16 cellular contexts compared by ENCODE assay signal in genomic region chr7:8255680-8256656, GRCh38. TPM values are rescaled to one million over a fixed set of nuclear protein-coding genes. Genes with fewer than 3 reads are reported as not detected.
DNase-seq lines count a peak whose midpoint lies in the region; ATAC-seq and TF ChIP-seq lines count a peak whose summit lies in the region.
"Had no signal": no experiment of that assay in that cellular context is flagged by ENCODE, and none has a peak within 500 bp of the region (broad histone marks: within the 10 kb centered on the region; RNA-seq: fewer than 3 reads in every experiment).

No MANE protein-coding gene starts in this region.

- no peaks in the 10 kb centered on the region for H3F3A ChIP-seq in GM23338 (replicated peaks; ENCODE audit: low read depth)

- ATAC-seq in GM23338 (no peak), left lung (peak; percentile 59), HG02763 (IDR thresholded peaks at IDR 0.05; ENCODE audit: unreplicated experiment) (no peak), HG03432 (IDR thresholded peaks at IDR 0.05; ENCODE audit: unreplicated experiment) (no peak), left cardiac atrium (no peak)

- DNase-seq in GM23338 (ENCODE audit: low spot score) (peak; percentile 17), SK-N-DZ (ENCODE audit: low spot score) (peak; percentile 92), left lung (no peak), NCI-H146 treated with DMSO at 0.1 percent for 48 hours (lab: John Stamatoyannopoulos, UW; ENCODE audit: unreplicated experiment) (no peak), left cardiac atrium (no peak)
- DNase-seq: C1 segment of cervical spinal cord; CD4-positive, alpha-beta memory T cell; DMS153; DMS79 treated with DMSO at 0.1 percent for 48 hours; EL; GOT3; H9; IMR-90 had no signal

- TF ChIP-seq CTCF in GM23338 (conservative IDR thresholded peaks at IDR 0.05; ENCODE audit: low read depth in 2 of 2), result no peak
- TF ChIP-seq CTCF in left lung (IDR thresholded peaks at IDR 0.05), result no peak

- H3K9me2 ChIP-seq in GM23338 (ENCODE audit: insufficient read depth), result peaks cover 11% of the 10 kb centered on the region; the same call in 1 of the 2 replicates

- H3K27me3 Mint-ChIP-seq in GM23338 (ENCODE audit: insufficient read depth, low read depth, poor library complexity), result no peaks in the 10 kb centered on the region

- H3K4me3 Mint-ChIP-seq in GM23338, result no peak overlapping the region
- H3K4me3 Mint-ChIP-seq: B cell; CD4-positive, alpha-beta memory T cell; H9 had no signal

- peaks cover 25% of the 10 kb centered on the region for H3K79me2 ChIP-seq in GM23338 (replicated peaks; ENCODE audit: insufficient read depth)

- H3K27ac Mint-ChIP-seq in GM23338, result no peak overlapping the region
- H3K27ac Mint-ChIP-seq: B cell; CD4-positive, alpha-beta memory T cell; H9 had no signal

- no peaks in the 10 kb centered on the region for H3K9me3 ChIP-seq in left lung

- H2AFZ ChIP-seq in GM23338, result no peak overlapping the region

- H3K4me1 ChIP-seq in GM23338 (ENCODE audit: insufficient read depth) (peaks cover 22% of the 10 kb centered on the region; the same call in 1 of the 2 replicates), left lung (peaks cover 0 to 4% of the 10 kb centered on the region in 2 donors)

- no peak overlapping the region for H3K27ac ChIP-seq in GM23338 (ENCODE audit: low read depth)
- H3K27ac ChIP-seq in left lung, result no peak overlapping the region

- no peaks in the 10 kb centered on the region; the same call in 2 of the 3 replicates for H3K9me3 Mint-ChIP-seq in GM23338
- H3K9me3 Mint-ChIP-seq: CD4-positive, alpha-beta memory T cell; H9 had no signal

- H3K36me3 ChIP-seq in GM23338 (ENCODE audit: insufficient read depth) (no peaks in the 10 kb centered on the region), left lung (no peaks in the 10 kb centered on the region)

- no peaks in the 10 kb centered on the region for H3K27me3 ChIP-seq in GM23338 (ENCODE audit: insufficient read depth)
- peaks cover 0 to under 1% of the 10 kb centered on the region in 2 donors for H3K27me3 ChIP-seq in left lung

- H3K4me3 ChIP-seq in GM23338 (no peak overlapping the region), left lung (no peak overlapping the region)

- H3K36me3 Mint-ChIP-seq in GM23338 (ENCODE audit: low read depth), result no peaks in the 10 kb centered on the region; the same call in 1 of the 3 replicates
- H3K36me3 Mint-ChIP-seq: CD4-positive, alpha-beta memory T cell had no signal

- intact Hi-C loops in left lung (cut with DNase I), result no loop called here
- intact Hi-C loops in left cardiac atrium (cut with DNase I), result no loop called here

- peak overlapping the region; percentile 22; the same call in 1 of the 2 replicates for H3K4me2 ChIP-seq in GM23338

- no peaks in the 10 kb centered on the region for H4K20me1 ChIP-seq in GM23338 (replicated peaks; ENCODE audit: insufficient read depth)

- H3K4me1 Mint-ChIP-seq in GM23338, result peaks cover 25% of the 10 kb centered on the region

TF ChIP-seq in GM23338, 12 proteins besides CTCF, POLR2A, EP300 and RAD21:
- no peak for TF ChIP-seq EZH2 (IDR thresholded peaks at IDR 0.05; ENCODE audit: low read depth, unreplicated experiment)
- TF ChIP-seq ZNF331 (CRISPR knock-in tag; IDR thresholded peaks at IDR 0.05; ENCODE audit: low read depth), result no peak
- TF ChIP-seq EZH2phosphoT487 (IDR thresholded peaks at IDR 0.05; ENCODE audit: unreplicated experiment), result no peak
- TF ChIP-seq ZNF114 (CRISPR knock-in tag; IDR thresholded peaks at IDR 0.05), result no peak
- no peak for TF ChIP-seq JUNB (IDR thresholded peaks at IDR 0.05; ENCODE audit: unreplicated experiment)
- TF ChIP-seq NANOG (IDR thresholded peaks at IDR 0.05; ENCODE audit: borderline replicate concordance), result no peak
- TF ChIP-seq STAT1 (IDR thresholded peaks at IDR 0.05; ENCODE audit: unreplicated experiment), result no peak
- no peak for TF ChIP-seq POLR2AphosphoS5 (IDR thresholded peaks at IDR 0.05; ENCODE audit: low read depth)
- TF ChIP-seq, protein P1, sequence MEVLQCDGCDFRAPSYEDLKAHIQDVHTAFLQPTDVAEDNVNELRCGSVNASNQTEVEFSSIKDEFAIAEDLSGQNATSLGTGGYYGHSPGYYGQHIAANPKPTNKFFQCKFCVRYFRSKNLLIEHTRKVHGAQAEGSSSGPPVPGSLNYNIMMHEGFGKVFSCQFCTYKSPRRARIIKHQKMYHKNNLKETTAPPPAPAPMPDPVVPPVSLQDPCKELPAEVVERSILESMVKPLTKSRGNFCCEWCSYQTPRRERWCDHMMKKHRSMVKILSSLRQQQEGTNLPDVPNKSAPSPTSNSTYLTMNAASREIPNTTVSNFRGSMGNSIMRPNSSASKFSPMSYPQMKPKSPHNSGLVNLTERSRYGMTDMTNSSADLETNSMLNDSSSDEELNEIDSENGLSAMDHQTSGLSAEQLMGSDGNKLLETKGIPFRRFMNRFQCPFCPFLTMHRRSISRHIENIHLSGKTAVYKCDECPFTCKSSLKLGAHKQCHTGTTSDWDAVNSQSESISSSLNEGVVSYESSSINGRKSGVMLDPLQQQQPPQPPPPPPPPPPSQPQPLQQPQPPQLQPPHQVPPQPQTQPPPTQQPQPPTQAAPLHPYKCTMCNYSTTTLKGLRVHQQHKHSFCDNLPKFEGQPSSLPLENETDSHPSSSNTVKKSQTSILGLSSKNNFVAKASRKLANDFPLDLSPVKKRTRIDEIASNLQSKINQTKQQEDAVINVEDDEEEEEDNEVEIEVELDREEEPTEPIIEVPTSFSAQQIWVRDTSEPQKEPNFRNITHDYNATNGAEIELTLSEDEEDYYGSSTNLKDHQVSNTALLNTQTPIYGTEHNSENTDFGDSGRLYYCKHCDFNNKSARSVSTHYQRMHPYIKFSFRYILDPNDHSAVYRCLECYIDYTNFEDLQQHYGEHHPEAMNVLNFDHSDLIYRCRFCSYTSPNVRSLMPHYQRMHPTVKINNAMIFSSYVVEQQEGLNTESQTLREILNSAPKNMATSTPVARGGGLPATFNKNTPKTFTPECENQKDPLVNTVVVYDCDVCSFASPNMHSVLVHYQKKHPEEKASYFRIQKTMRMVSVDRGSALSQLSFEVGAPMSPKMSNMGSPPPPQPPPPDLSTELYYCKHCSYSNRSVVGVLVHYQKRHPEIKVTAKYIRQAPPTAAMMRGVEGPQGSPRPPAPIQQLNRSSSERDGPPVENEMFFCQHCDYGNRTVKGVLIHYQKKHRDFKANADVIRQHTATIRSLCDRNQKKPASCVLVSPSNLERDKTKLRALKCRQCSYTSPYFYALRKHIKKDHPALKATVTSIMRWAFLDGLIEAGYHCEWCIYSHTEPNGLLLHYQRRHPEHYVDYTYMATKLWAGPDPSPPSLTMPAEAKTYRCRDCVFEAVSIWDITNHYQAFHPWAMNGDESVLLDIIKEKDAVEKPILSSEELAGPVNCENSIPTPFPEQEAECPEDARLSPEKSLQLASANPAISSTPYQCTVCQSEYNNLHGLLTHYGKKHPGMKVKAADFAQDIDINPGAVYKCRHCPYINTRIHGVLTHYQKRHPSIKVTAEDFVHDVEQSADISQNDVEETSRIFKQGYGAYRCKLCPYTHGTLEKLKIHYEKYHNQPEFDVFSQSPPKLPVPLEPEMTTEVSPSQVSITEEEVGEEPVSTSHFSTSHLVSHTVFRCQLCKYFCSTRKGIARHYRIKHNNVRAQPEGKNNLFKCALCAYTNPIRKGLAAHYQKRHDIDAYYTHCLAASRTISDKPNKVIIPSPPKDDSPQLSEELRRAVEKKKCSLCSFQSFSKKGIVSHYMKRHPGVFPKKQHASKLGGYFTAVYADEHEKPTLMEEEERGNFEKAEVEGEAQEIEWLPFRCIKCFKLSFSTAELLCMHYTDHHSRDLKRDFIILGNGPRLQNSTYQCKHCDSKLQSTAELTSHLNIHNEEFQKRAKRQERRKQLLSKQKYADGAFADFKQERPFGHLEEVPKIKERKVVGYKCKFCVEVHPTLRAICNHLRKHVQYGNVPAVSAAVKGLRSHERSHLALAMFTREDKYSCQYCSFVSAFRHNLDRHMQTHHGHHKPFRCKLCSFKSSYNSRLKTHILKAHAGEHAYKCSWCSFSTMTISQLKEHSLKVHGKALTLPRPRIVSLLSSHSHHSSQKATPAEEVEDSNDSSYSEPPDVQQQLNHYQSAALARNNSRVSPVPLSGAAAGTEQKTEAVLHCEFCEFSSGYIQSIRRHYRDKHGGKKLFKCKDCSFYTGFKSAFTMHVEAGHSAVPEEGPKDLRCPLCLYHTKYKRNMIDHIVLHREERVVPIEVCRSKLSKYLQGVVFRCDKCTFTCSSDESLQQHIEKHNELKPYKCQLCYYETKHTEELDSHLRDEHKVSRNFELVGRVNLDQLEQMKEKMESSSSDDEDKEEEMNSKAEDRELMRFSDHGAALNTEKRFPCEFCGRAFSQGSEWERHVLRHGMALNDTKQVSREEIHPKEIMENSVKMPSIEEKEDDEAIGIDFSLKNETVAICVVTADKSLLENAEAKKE (CRISPR knock-in tag; IDR thresholded peaks at IDR 0.05), result no peak
- TF ChIP-seq ETS1 (IDR thresholded peaks at IDR 0.05), result no peak
- TF ChIP-seq CREB1 (CRISPR knock-in tag; IDR thresholded peaks at IDR 0.05; ENCODE audit: low read depth), result no peak

RNA-seq across cellular contexts. Expression of gene ICA1, which starts 6.0 kb away (rescaled TPM):
- total RNA-seq in GM23338 (2014; rRNA removed; shearing (Covaris generic)), result 37.3 and 45.2 TPM in 2 replicates
- polyA plus RNA-seq in GM23338 (2016; fragmentation: Nextera tagmentation; extraction: Ambion mirVana), result 75.4 and 83.7 TPM in 2 replicates
- 195 and 220 TPM in 2 replicates for polyA plus RNA-seq in SK-N-DZ (2014; cell fraction: cytosol; rRNA removed)
- 258 and 321 TPM in 2 replicates for polyA plus RNA-seq in SK-N-DZ (2014; cell fraction: nucleus; rRNA removed)
- total RNA-seq in left lung (10 to 100 TPM; 22.4 to 32.6 TPM), left cardiac atrium (10 to 100 TPM; 38.3 to 62.5 TPM)
- total RNA-seq: B cell, IMR-90 had no signal
- polyA plus RNA-seq: IMR-90 had no signal

Comparison
In these comparisons a context has a peak if more than half of its experiments do, and no peak if none do; other contexts are left out.
1. DNase-seq: peak in GM23338 (single experiment) and SK-N-DZ (single experiment); none in left lung (0 of 2), NCI-H146 treated with DMSO at 0.1 percent for 48 hours (single experiment) and left cardiac atrium (single experiment).